In genomic region chr3:194090178-194090555, GRCh38 we compare ENCODE assay signal across 8 cellular contexts. TPM values are rescaled to one million over a fixed set of nuclear protein-coding genes. Genes with fewer than 3 reads are reported as not detected.
DNase-seq lines count a peak whose midpoint lies in the region; TF ChIP-seq lines count a peak whose summit lies in the region.
"Not testable (repeated sequence)": the region's sequence is repeated elsewhere in the genome, so short reads cannot be mapped to it uniquely, and the experiment has no call there.

No MANE protein-coding gene starts in this region.

- TF ChIP-seq CTCF in A673 (conservative IDR thresholded peaks at IDR 0.05; ENCODE audit: low read depth, low read length); Loucy (conservative IDR thresholded peaks at IDR 0.05; ENCODE audit: low read length); breast epithelium (IDR thresholded peaks at IDR 0.05); esophagus squamous epithelium (IDR thresholded peaks at IDR 0.05); spleen (IDR thresholded peaks at IDR 0.05 in 8 of 11, conservative IDR thresholded peaks at IDR 0.05 in 3 of 11): not testable (repeated sequence)

- TF ChIP-seq POLR2A in breast epithelium (IDR thresholded peaks at IDR 0.05); esophagus squamous epithelium (IDR thresholded peaks at IDR 0.05); spleen (IDR thresholded peaks at IDR 0.05): not testable (repeated sequence)

- H3F3A ChIP-seq in GM23248 (ENCODE audit: insufficient read depth) = peaks cover 17% of the 10 kb centered on the region; the same call in 1 of the 2 replicates
- H3F3A ChIP-seq in Loucy (ENCODE audit: low read depth) = not testable (repeated sequence)

- not testable (repeated sequence) for H4K20me1 ChIP-seq in GM23248 (ENCODE audit: insufficient read depth); Loucy (ENCODE audit: insufficient read depth, low read length, poor library complexity, severe bottlenecking)

- not testable (repeated sequence) for DNase-seq in A673 (ENCODE audit: low spot score); GM23248; SK-N-MC (ENCODE audit: low read depth, low spot score); breast epithelium (ENCODE audit: low spot score in 2 of 2); esophagus squamous epithelium (lab: John Stamatoyannopoulos, UW); spleen

- H3K27me3 ChIP-seq in A673 (replicated peaks; ENCODE audit: insufficient read depth, low read depth, low read length, poor library complexity); GM23248 (replicated peaks; ENCODE audit: insufficient read depth); Loucy (ENCODE audit: insufficient read depth, low read length, poor library complexity, severe bottlenecking); breast epithelium; esophagus squamous epithelium; spleen (replicated peaks in 1 of 7): not testable (repeated sequence)

- H3K9me3 ChIP-seq in A673 (ENCODE audit: low read depth, low read length, poor library complexity, severe bottlenecking); GM23248 (ENCODE audit: low read depth); Loucy (ENCODE audit: insufficient read depth, low read depth, low read length); SK-N-MC (ENCODE audit: low read depth, low read length); breast epithelium; esophagus squamous epithelium; mesodermal cell (ENCODE audit: control insufficient read depth, low read length); spleen: not testable (repeated sequence)

- H3K4me2 ChIP-seq in GM23248 (ENCODE audit: unreplicated experiment) (peak overlapping the region; percentile 66), Loucy (ENCODE audit: low read depth, low read length, poor library complexity, severe bottlenecking) (peak overlapping the region; percentile 57)

- 92 to 96% methylated on average over 10 of the region's 10 CpGs for WGBS in GM23248 (ENCODE audit: low coverage in 1 of 2, low lambda C conversion rate in 2 of 2, missing lambda C conversion rate in 2 of 2), 2 experiments
- WGBS in esophagus squamous epithelium, 2 donors = 78 to 87% methylated on average over 10 of the region's 10 CpGs
- WGBS in mesodermal cell (ENCODE audit: insufficient coverage in 2 of 2), 2 experiments = 97 to 100% methylated on average over 5 of the region's 10 CpGs
- 95 to 96% (median 96%) methylated on average over 10 of the region's 10 CpGs for WGBS in spleen, 5 donors

- H2AFZ ChIP-seq in GM23248; Loucy (ENCODE audit: low read length): not testable (repeated sequence)

- H3K9ac ChIP-seq in GM23248 (peak overlapping the region; percentile 71), Loucy (ENCODE audit: low read depth, low read length, poor library complexity, severe bottlenecking) (peak overlapping the region; percentile 52), SK-N-MC (ENCODE audit: insufficient read length) (peak overlapping the region; percentile 83)

- POLR2A ChIA-PET in A673 (lab: Charles Lee; ENCODE audit: low non-redundant PET) = interaction anchor here (0.8 kb wide), 1 partner anchor 46 kb away, joined by 6 read pairs; the partner anchor contains the start of gene HES1

- CTCF ChIA-PET in A673 (lab: Charles Lee) = not testable (repeated sequence)

- not testable (repeated sequence) for H3K4me3 ChIP-seq in A673 (ENCODE audit: low read depth, low read length, poor library complexity, severe bottlenecking); GM23248; Loucy (ENCODE audit: low read length, poor library complexity, severe bottlenecking); breast epithelium; esophagus squamous epithelium; mesodermal cell (ENCODE audit: extremely low read depth, insufficient read depth, low read length, poor library complexity, severe bottlenecking); spleen
- peak overlapping the region; percentile 65 for H3K4me3 ChIP-seq in SK-N-MC

- H3K36me3 ChIP-seq in A673 (ENCODE audit: insufficient read depth, low read length, poor library complexity, severe bottlenecking); GM23248 (ENCODE audit: low read depth); Loucy (ENCODE audit: insufficient read depth, low read length); SK-N-MC (ENCODE audit: insufficient read depth, low read length); breast epithelium; esophagus squamous epithelium; mesodermal cell (ENCODE audit: control insufficient read depth, insufficient read depth, low read length); spleen: not testable (repeated sequence)

- in situ Hi-C loops in GM23248 (cut with MboI) = not testable (repeated sequence)

- not testable (repeated sequence) for H3K79me2 ChIP-seq in GM23248 (ENCODE audit: insufficient read depth); Loucy (ENCODE audit: insufficient read depth, low read length)

- H3K27ac ChIP-seq in A673 (ENCODE audit: low read depth, low read length, poor library complexity, severe bottlenecking) (peak overlapping the region; percentile 94), GM23248 (peak overlapping the region; percentile 83), SK-N-MC (peak overlapping the region; percentile 99), breast epithelium (peak overlapping the region; percentile 76 to 89), esophagus squamous epithelium (peak overlapping the region; percentile 79 to 89 (median 84)), mesodermal cell (ENCODE audit: low read depth, low read length, severe bottlenecking) (peak overlapping the region; percentile 86), spleen (peak overlapping the region in 7 of 8 donors; percentile 37 to 88 (median 79))

- intact Hi-C loops in A673 (cut with micrococcal nuclease; ENCODE audit: unreplicated experiment); breast epithelium (cut with DNase I; ENCODE audit: low total_unique reads); esophagus squamous epithelium (cut with DNase I); spleen (cut with DNase I; ENCODE audit: low total_unique reads): not testable (repeated sequence)

- BruUV-seq in A673 (replicated peaks; lab: Mats Ljungman, UMichigan) = not testable (repeated sequence)

- H3K4me1 ChIP-seq in A673 (ENCODE audit: insufficient read depth, low read length, poor library complexity, severe bottlenecking) (peaks cover 83% of the 10 kb centered on the region), GM23248 (ENCODE audit: insufficient read depth) (peaks cover 24% of the 10 kb centered on the region), Loucy (ENCODE audit: insufficient read depth, low read length, poor library complexity, severe bottlenecking) (peaks cover 29% of the 10 kb centered on the region), esophagus squamous epithelium (peaks cover 20 to 63% (median 23%) of the 10 kb centered on the region in 3 donors), mesodermal cell (ENCODE audit: control insufficient read depth, insufficient read depth, low read length, poor library complexity, severe bottlenecking) (peaks cover 41% of the 10 kb centered on the region), spleen (peaks cover 10 to 68% (median 26%) of the 10 kb centered on the region in 6 donors)
- not testable (repeated sequence) for H3K4me1 ChIP-seq in breast epithelium

- H3K9me2 ChIP-seq in GM23248 (ENCODE audit: insufficient read depth); Loucy (replicated peaks; ENCODE audit: low read depth, low read length): not testable (repeated sequence)

RNA-seq across cellular contexts. Expression of gene HES1, which starts 45.8 kb away (rescaled TPM):
- total RNA-seq in A673 (2021) = 136 and 139 TPM in 2 replicates
- 13.0 and 13.8 TPM in 2 replicates for total RNA-seq in GM23248 (2014; rRNA removed; shearing (Covaris generic))
- polyA plus RNA-seq in GM23248 (2016; fragmentation: Nextera tagmentation; extraction: Ambion mirVana) = 8.8 and 10.3 TPM in 2 replicates
- 100 to 1,000 TPM in 1 of 3 donors, 10 to 100 TPM in 1, 1 to 10 TPM in 1; 6.6 to 110 (median 87.2) TPM for total RNA-seq in breast epithelium
- total RNA-seq in esophagus squamous epithelium = 10 to 100 TPM; 38.6 to 92.1 (median 75.4) TPM
- polyA plus RNA-seq in mesodermal cell (2013, experiment 1 of 2) = 86.7 TPM
- 82.3 TPM for polyA plus RNA-seq in mesodermal cell (2013, experiment 2 of 2)
- total RNA-seq in spleen = 10 to 100 TPM; 38.2 to 59.6 (median 40.3) TPM
- polyA plus RNA-seq in spleen = 10 to 100 TPM; 17.7 to 19.7 (median 19.6) TPM
